ENCODE assay signal across 11 cellular contexts in the genomic region with DNA sequence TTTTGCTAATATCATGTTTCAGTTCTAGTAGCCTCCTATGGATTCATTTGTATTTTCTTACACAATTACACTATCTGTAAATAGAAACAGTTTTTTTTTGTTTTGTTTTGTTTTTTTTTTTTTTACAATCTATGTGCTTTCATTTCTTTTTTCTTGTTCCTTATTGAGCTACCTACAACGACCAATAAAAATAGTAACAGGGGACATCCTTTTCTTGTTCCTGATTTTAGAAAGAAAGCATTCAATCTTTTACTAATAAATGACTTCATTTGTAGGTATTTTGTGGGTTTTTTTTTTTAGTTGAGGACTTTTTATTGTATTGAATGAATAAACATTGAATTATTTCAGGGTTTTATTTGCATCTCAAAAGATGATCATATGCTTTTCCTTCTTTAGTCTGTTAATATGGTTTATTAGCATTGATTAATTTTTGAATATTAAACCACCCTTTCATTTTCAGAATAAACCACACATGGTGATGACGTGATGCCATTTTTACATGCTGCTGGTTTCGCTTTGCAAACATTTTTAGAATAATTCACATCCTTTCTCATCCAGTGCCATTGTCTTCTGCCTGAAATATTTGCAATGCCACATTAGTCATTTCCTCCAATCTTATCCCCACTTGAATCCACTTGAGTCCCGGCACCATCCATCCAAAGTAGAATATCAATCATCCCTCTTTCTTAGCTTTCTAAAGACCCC. TPM values are rescaled to one million over a fixed set of nuclear protein-coding genes. Genes with fewer than 3 reads are reported as not detected.
DNase-seq lines count a peak whose midpoint lies in the region; ATAC-seq and TF ChIP-seq lines count a peak whose summit lies in the region.
"Had no signal": no experiment of that assay in that cellular context is flagged by ENCODE, and none has a peak within 500 bp of the region (broad histone marks: within the 10 kb centered on the region; RNA-seq: fewer than 3 reads in every experiment).

No MANE protein-coding gene starts in this region.

- H3K4me1 ChIP-seq in spleen, result peaks cover 0 to 18% (median 2%) of the 10 kb centered on the region in 6 donors

- in situ Hi-C loops in ACHN (cut with HindIII; ENCODE audit: low pct_ligation_motif_present, low pct_unique_long_range_greater_than_20kb, low sequenced_read_pairs), result no loop called here

- intact Hi-C loops in spleen (cut with DNase I; ENCODE audit: low total_unique reads), result no loop called here

- 27 to 49% (median 35%) methylated on average over 4 of the region's 4 CpGs for WGBS in spleen, 5 donors

- peak; percentile 84 for DNase-seq in ACHN
- peak; percentile 46 for DNase-seq in epithelial cell of prostate (ENCODE audit: low read depth, low spot score)
- no peak for DNase-seq in activated effector memory CD4-positive, alpha-beta T cell treated with Interleukin-2 at 50 U/mL for 16 hours
- no peak for DNase-seq in activated CD4-positive, CD25-positive, alpha-beta regulatory T cell (lab: John Stamatoyannopoulos, UW)
- DNase-seq in spleen, result no peak
- no peak for DNase-seq in T-helper 1 cell
- DNase-seq: activated naive CD4-positive, alpha-beta T cell treated with anti-CD3 and anti-CD28 coated beads, Interleukin-2, amount 10 ng/mL, durations not matched to agents 7 days and 5 days; CD4-positive, alpha-beta memory T cell; stimulated activated CD4-positive, alpha-beta T cell treated with anti-CD3 and anti-CD28 coated beads, Interleukin-4, amount 100 ng/mL, for 24 hours had no signal

- no peak for TF ChIP-seq POLR2A in spleen (IDR thresholded peaks at IDR 0.05)

- TF ChIP-seq CTCF in spleen (IDR thresholded peaks at IDR 0.05 in 8 of 11, conservative IDR thresholded peaks at IDR 0.05 in 3 of 11), result no peak

- no peak overlapping the region for H3K4me3 ChIP-seq in spleen

- no peaks in the 10 kb centered on the region for H3K27me3 ChIP-seq in spleen (replicated peaks in 1 of 7)

- H3K9me3 ChIP-seq in spleen, result no peaks in the 10 kb centered on the region

- ATAC-seq in GM19351 (IDR thresholded peaks at IDR 0.05; ENCODE audit: unreplicated experiment) (peak; percentile 63), HG03571 (IDR thresholded peaks at IDR 0.05; ENCODE audit: unreplicated experiment) (peak; percentile 78)

- H3K36me3 ChIP-seq in spleen, result no peaks in the 10 kb centered on the region

- H3K27ac ChIP-seq in epithelial cell of prostate (peak overlapping the region; percentile 94), spleen (no peak overlapping the region)

RNA-seq across cellular contexts. Expression of a gene that starts 18.1 kb away (rescaled TPM):
- total RNA-seq in spleen, result 10 to 100 TPM in 2 of 7 donors, 1 to 10 TPM in 5; 1.3 to 11.1 (median 7.2) TPM
- polyA plus RNA-seq in spleen, result 1 to 10 TPM in 2 of 3 donors, under 1 TPM in 1; 0.58 to 1.5 (median 1.2) TPM

Comparison
In these comparisons a context has a peak if more than half of its experiments do, and no peak if none do; other contexts are left out.
1. DNase-seq: peak in ACHN (single experiment) and epithelial cell of prostate (single experiment); none in activated effector memory CD4-positive, alpha-beta T cell treated with Interleukin-2 at 50 U/mL for 16 hours (single experiment), activated CD4-positive, CD25-positive, alpha-beta regulatory T cell (0 of 4), spleen (single experiment) and T-helper 1 cell (0 of 5).